16 cellular contexts compared by ENCODE assay signal in the genomic region with DNA sequence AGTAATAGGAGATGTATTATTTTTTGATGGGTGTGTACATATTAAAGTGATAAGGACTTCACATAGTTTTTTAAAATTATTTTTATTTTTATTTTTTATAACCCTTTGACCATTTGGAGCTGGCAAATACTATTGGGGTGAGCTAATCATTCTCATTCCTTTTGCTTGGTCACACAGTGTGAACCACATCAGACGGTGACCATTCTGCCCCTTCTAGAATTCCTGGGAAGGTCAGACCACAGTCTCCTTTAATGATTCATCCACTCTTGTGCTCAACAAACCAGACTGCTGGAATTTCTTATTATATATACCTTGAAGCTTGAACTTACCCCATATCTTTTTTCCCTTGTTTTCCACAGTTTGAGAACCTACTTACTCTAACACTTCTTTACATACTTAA. TPM values are rescaled to one million over a fixed set of nuclear protein-coding genes. Genes with fewer than 3 reads are reported as not detected.
A peak's percentile ranks its signal among the peaks of the same experiment; 100 is the strongest.
DNase-seq lines count a peak whose midpoint lies in the region; ATAC-seq, FAIRE-seq and TF ChIP-seq lines count a peak whose summit lies in the region.
"Had no signal": no experiment of that assay in that cellular context is flagged by ENCODE, and none has a peak within 500 bp of the region (broad histone marks: within the 10 kb centered on the region; RNA-seq: fewer than 3 reads in every experiment).

No MANE protein-coding gene starts in this region.

- no peaks in the 10 kb centered on the region for H3K27me3 ChIP-seq in right cardiac atrium (ENCODE audit: control insufficient read depth, insufficient read depth)
- H3K27me3 ChIP-seq: transverse colon had no signal

- POLR2A ChIA-PET in A549 (lab: Yijun Ruan, JAX): interaction anchor here (1.2 kb wide), 2 partner anchors 719 to 727 kb away, joined by 3 to 6 read pairs; partner anchors contain the start of gene SOX4
- POLR2A ChIA-PET in activated CD8-positive, alpha-beta T cell treated with anti-CD3 and anti-CD28 coated beads, Interleukin-2, amount 10 ng/mL, durations not matched to agents 7 days and 5 days (lab: Charles Lee): no interaction called here

- no peak for TF ChIP-seq POLR2A in A549 (IDR thresholded peaks at IDR 0.05; ENCODE audit: low read length)

- H3K4me2 ChIP-seq in A549: peak overlapping the region; percentile 26

- peak in 1 of 2 experiments; percentile 30; a peak in 1 of 5 replicates for TF ChIP-seq EP300 in A549 (IDR thresholded peaks at IDR 0.05)

- no peak overlapping the region for H3K27ac Mint-ChIP-seq in activated CD8-positive, alpha-beta T cell treated with anti-CD3 and anti-CD28 coated beads, Interleukin-2, amount 10 ng/mL, durations not matched to agents 7 days and 5 days
- H3K27ac Mint-ChIP-seq: activated naive CD8-positive, alpha-beta T cell treated with anti-CD3 and anti-CD28 coated beads for 36 hours had no signal

- WGBS in A549 (ENCODE audit: missing lambda C conversion rate): 9% methylated on average over 1 of the region's 1 CpG
- whole genome bisulfite sequencing in right cardiac atrium: 59% methylated on average over 1 of the region's 1 CpG

- no peaks in the 10 kb centered on the region for H3K9me3 ChIP-seq in A549
- H3K9me3 ChIP-seq in right cardiac atrium (ENCODE audit: control insufficient read depth, low read length): no peaks in the 10 kb centered on the region
- H3K9me3 ChIP-seq: transverse colon had no signal

- peak; percentile 81 to 89 for ATAC-seq in A549
- ATAC-seq in right cardiac atrium: no peak
- ATAC-seq in activated CD8-positive, alpha-beta T cell treated with anti-CD3 and anti-CD28 coated beads, Interleukin-2, amount 10 ng/mL, durations not matched to agents 7 days and 5 days: no peak
- no peak for ATAC-seq in left lobe of liver

- no peak for TF ChIP-seq RAD21 in A549 (conservative IDR thresholded peaks at IDR 0.05 in 1 of 2, IDR thresholded peaks at IDR 0.05 in 1 of 2)

- H3K27ac ChIP-seq in A549: peak overlapping the region in 1 of 2 experiments; percentile 45; a peak in 2 of 6 replicates
- H3K27ac ChIP-seq in right cardiac atrium (ENCODE audit: low read length): no peak overlapping the region
- H3K27ac ChIP-seq: transverse colon had no signal

- H3K27me3 Mint-ChIP-seq in activated CD8-positive, alpha-beta T cell treated with anti-CD3 and anti-CD28 coated beads, Interleukin-2, amount 10 ng/mL, durations not matched to agents 7 days and 5 days (ENCODE audit: low read depth): no peaks in the 10 kb centered on the region
- H3K27me3 Mint-ChIP-seq: activated naive CD8-positive, alpha-beta T cell treated with anti-CD3 and anti-CD28 coated beads for 36 hours had no signal

- H3K9me3 Mint-ChIP-seq in activated CD8-positive, alpha-beta T cell treated with anti-CD3 and anti-CD28 coated beads, Interleukin-2, amount 10 ng/mL, durations not matched to agents 7 days and 5 days (ENCODE audit: insufficient read depth): no peaks in the 10 kb centered on the region
- H3K9me3 Mint-ChIP-seq: activated naive CD8-positive, alpha-beta T cell treated with anti-CD3 and anti-CD28 coated beads for 36 hours had no signal

- H3K4me3 ChIP-seq in A549 (no peak overlapping the region), right cardiac atrium (ENCODE audit: low read length) (no peak overlapping the region)
- H3K4me3 ChIP-seq: transverse colon had no signal

- no peaks in the 10 kb centered on the region for H3K4me1 Mint-ChIP-seq in activated CD8-positive, alpha-beta T cell treated with anti-CD3 and anti-CD28 coated beads, Interleukin-2, amount 10 ng/mL, durations not matched to agents 7 days and 5 days (ENCODE audit: low read depth)
- H3K4me1 Mint-ChIP-seq: activated naive CD8-positive, alpha-beta T cell treated with anti-CD3 and anti-CD28 coated beads for 36 hours had no signal

- H3K36me3 Mint-ChIP-seq in activated CD8-positive, alpha-beta T cell treated with anti-CD3 and anti-CD28 coated beads, Interleukin-2, amount 10 ng/mL, durations not matched to agents 7 days and 5 days (ENCODE audit: low read depth): no peaks in the 10 kb centered on the region

- no peak for TF ChIP-seq CTCF in A549 (IDR thresholded peaks at IDR 0.05)

- CTCF ChIA-PET in A549 (lab: Yijun Ruan, JAX): no interaction called here
- CTCF ChIA-PET in activated CD8-positive, alpha-beta T cell treated with anti-CD3 and anti-CD28 coated beads, Interleukin-2, amount 10 ng/mL, durations not matched to agents 7 days and 5 days (lab: Charles Lee): no interaction called here

- no peak overlapping the region for H3K4me3 Mint-ChIP-seq in activated CD8-positive, alpha-beta T cell treated with anti-CD3 and anti-CD28 coated beads, Interleukin-2, amount 10 ng/mL, durations not matched to agents 7 days and 5 days
- H3K4me3 Mint-ChIP-seq: activated naive CD8-positive, alpha-beta T cell treated with anti-CD3 and anti-CD28 coated beads for 36 hours had no signal

- DNase-seq in A549 (ENCODE audit: low read depth in 1 of 2, low spot score in 1 of 2): peak; percentile 10 to 67
- peak; percentile 59 for DNase-seq in HK-2 (ENCODE audit: unreplicated experiment)
- peak; percentile 5 for DNase-seq in amniotic stem cell (lab: John Stamatoyannopoulos, UW)
- DNase-seq in iris pigment epithelial cell (ENCODE audit: low read depth): peak; percentile 88
- DNase-seq in right cardiac atrium: no peak
- no peak for DNase-seq in HuH-7 (ENCODE audit: low spot score)
- no peak for DNase-seq in activated CD8-positive, alpha-beta T cell treated with anti-CD3 and anti-CD28 coated beads, Interleukin-2, amount 10 ng/mL, durations not matched to agents 7 days and 5 days
- DNase-seq in left lobe of liver (ENCODE audit: low spot score): no peak
- DNase-seq: activated CD8-positive, alpha-beta memory T cell treated with anti-CD3 and anti-CD28 coated beads for 24 hours; activated naive CD8-positive, alpha-beta T cell treated with anti-CD3 and anti-CD28 coated beads for 36 hours; MM.1S; NCI-H526 treated with DMSO at 0.1 percent for 48 hours; T-helper 1 cell; transverse colon had no signal

- intact Hi-C loops in right cardiac atrium (cut with DNase I): no loop called here

- H3K4me1 ChIP-seq in A549 (peaks cover 19% of the 10 kb centered on the region), right cardiac atrium (ENCODE audit: control insufficient read depth, insufficient read depth, low read length) (no peaks in the 10 kb centered on the region)

- FAIRE-seq in A549 (lab: Jason Lieb, UNC): no peak
- FAIRE-seq: H1 had no signal

TF ChIP-seq in A549, 52 proteins besides CTCF, POLR2A, EP300 and RAD21:
- TF ChIP-seq ZFP36 (IDR thresholded peaks at IDR 0.05; ENCODE audit: borderline replicate concordance, partially characterized antibody) (no peak), JUNB (IDR thresholded peaks at IDR 0.05) (peak; percentile 27; the same call in 1 of the 2 replicates), CBX8 (IDR thresholded peaks at IDR 0.05) (no peak), CHD4 (IDR thresholded peaks at IDR 0.05; ENCODE audit: borderline replicate concordance) (no peak), FOSL2 (IDR thresholded peaks at IDR 0.05) (0 out of 2 replicates have a peak, but pooled peaks have one; percentile 16), FOSL2 (CRISPR knock-in tag; IDR thresholded peaks at IDR 0.05) (peak; percentile 45), HOXB5 (CRISPR knock-in tag; IDR thresholded peaks at IDR 0.05) (no peak), GATA3 (IDR thresholded peaks at IDR 0.05; ENCODE audit: borderline replicate concordance) (0 out of 2 replicates have a peak, but pooled peaks have one; percentile 24), KDM1A (IDR thresholded peaks at IDR 0.05; ENCODE audit: low read depth) (no peak)
TF ChIP-seq in A549: peak in this region for 3.

RNA-seq across cellular contexts. Expression of gene PRL, which starts 23.9 kb away (rescaled TPM):
- polyA plus RNA-seq in A549 (2011; rRNA removed) (not detected in 2 replicates), A549 (2017; fragmentation: RNase III; extraction: RNeasy Plus Mini Kit Qiagen cat#74134 plus additional on column Dnase treatment) (not detected in 3 replicates), right cardiac atrium (not detected)
- not detected in 2 replicates for polyA plus RNA-seq in A549 (2012; cell fraction: cytosol; rRNA removed)
- not detected in 2 replicates for polyA plus RNA-seq in A549 (2012; cell fraction: nucleus; rRNA removed)
- not detected in 2 replicates for polyA minus RNA-seq in A549 (2011; rRNA and poly(A)+ RNA removed)
- total RNA-seq in right cardiac atrium (not detected), left lobe of liver (not detected)
- total RNA-seq in activated CD8-positive, alpha-beta T cell treated with anti-CD3 and anti-CD28 coated beads, Interleukin-2, amount 10 ng/mL, durations not matched to agents 7 days and 5 days: not detected
- total RNA-seq: activated naive CD8-positive, alpha-beta T cell treated with anti-CD3 and anti-CD28 coated beads for 36 hours; H1; liver; transverse colon had no signal
- polyA plus RNA-seq: H1, liver had no signal

Comparison
In these comparisons a context has a peak if more than half of its experiments do, and no peak if none do; other contexts are left out.
1. ATAC-seq: peak in A549 (2 of 2); none in right cardiac atrium (0 of 2), activated CD8-positive, alpha-beta T cell treated with anti-CD3 and anti-CD28 coated beads, Interleukin-2, amount 10 ng/mL, durations not matched to agents 7 days and 5 days (single experiment) and left lobe of liver (single experiment).
2. DNase-seq: peak in A549 (2 of 2), HK-2 (single experiment), amniotic stem cell (single experiment) and iris pigment epithelial cell (single experiment); none in right cardiac atrium (0 of 3), HuH-7 (single experiment), activated CD8-positive, alpha-beta T cell treated with anti-CD3 and anti-CD28 coated beads, Interleukin-2, amount 10 ng/mL, durations not matched to agents 7 days and 5 days (single experiment) and left lobe of liver (single experiment).